1 cellular context compared by ENCODE assay signal in the genomic region with DNA sequence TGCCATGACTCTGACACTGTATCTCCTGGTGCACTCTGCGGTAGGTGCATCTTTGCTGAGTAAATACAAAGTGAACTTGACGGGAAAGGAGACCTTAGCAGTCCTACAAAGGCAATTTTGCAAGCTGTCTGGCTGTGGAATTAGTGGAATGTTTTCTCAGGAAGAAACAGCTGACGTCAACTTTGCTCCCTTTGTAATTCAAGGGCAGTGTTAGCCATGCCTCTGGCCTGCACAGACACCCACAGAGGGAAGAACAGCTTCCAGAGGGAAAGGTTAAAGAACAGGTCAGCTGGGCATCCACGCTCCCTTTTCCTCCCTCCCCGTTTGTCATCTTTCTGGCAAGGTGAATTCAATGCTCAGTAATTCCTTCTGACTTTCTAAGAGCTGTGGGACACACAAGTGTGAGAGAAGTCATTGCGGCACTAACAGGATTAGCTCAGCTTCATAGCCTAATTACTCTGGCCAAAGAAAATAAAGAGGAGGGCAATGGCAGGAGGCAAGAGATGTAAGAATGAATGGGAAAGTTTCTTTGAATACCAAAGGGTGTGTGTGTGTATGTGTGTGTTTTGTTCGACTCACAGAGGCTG.
TF ChIP-seq lines count a peak whose summit lies in the region.

No MANE protein-coding gene starts in this region.

TF ChIP-seq in HepG2, 621 proteins besides CTCF, POLR2A, EP300 and RAD21 (continued from another document and continues in another):
- TF ChIP-seq, protein P1, sequence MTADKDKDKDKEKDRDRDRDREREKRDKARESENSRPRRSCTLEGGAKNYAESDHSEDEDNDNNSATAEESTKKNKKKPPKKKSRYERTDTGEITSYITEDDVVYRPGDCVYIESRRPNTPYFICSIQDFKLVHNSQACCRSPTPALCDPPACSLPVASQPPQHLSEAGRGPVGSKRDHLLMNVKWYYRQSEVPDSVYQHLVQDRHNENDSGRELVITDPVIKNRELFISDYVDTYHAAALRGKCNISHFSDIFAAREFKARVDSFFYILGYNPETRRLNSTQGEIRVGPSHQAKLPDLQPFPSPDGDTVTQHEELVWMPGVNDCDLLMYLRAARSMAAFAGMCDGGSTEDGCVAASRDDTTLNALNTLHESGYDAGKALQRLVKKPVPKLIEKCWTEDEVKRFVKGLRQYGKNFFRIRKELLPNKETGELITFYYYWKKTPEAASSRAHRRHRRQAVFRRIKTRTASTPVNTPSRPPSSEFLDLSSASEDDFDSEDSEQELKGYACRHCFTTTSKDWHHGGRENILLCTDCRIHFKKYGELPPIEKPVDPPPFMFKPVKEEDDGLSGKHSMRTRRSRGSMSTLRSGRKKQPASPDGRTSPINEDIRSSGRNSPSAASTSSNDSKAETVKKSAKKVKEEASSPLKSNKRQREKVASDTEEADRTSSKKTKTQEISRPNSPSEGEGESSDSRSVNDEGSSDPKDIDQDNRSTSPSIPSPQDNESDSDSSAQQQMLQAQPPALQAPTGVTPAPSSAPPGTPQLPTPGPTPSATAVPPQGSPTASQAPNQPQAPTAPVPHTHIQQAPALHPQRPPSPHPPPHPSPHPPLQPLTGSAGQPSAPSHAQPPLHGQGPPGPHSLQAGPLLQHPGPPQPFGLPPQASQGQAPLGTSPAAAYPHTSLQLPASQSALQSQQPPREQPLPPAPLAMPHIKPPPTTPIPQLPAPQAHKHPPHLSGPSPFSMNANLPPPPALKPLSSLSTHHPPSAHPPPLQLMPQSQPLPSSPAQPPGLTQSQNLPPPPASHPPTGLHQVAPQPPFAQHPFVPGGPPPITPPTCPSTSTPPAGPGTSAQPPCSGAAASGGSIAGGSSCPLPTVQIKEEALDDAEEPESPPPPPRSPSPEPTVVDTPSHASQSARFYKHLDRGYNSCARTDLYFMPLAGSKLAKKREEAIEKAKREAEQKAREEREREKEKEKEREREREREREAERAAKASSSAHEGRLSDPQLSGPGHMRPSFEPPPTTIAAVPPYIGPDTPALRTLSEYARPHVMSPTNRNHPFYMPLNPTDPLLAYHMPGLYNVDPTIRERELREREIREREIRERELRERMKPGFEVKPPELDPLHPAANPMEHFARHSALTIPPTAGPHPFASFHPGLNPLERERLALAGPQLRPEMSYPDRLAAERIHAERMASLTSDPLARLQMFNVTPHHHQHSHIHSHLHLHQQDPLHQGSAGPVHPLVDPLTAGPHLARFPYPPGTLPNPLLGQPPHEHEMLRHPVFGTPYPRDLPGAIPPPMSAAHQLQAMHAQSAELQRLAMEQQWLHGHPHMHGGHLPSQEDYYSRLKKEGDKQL (CRISPR knock-in tag; IDR thresholded peaks at IDR 0.05; ENCODE audit: low read depth) = 0 out of 2 replicates have a peak, but pooled peaks have one; percentile 52
- TF ChIP-seq HMG20A (CRISPR knock-in tag; IDR thresholded peaks at IDR 0.05; ENCODE audit: borderline replicate concordance) (peak; percentile 77; the same call in 1 of the 2 replicates), ZSCAN21 (CRISPR knock-in tag; IDR thresholded peaks at IDR 0.05; ENCODE audit: borderline replicate concordance) (0 out of 2 replicates have a peak, but pooled peaks have one; percentile 37), HMG20B (CRISPR knock-in tag; conservative IDR thresholded peaks at IDR 0.05) (0 out of 2 replicates have a peak, but pooled peaks have one; percentile 51), CAMTA2 (CRISPR knock-in tag; IDR thresholded peaks at IDR 0.05; ENCODE audit: borderline replicate concordance) (no peak), IRX3 (CRISPR knock-in tag; IDR thresholded peaks at IDR 0.05; ENCODE audit: borderline replicate concordance, low read depth) (no peak), SAP130 (CRISPR knock-in tag; IDR thresholded peaks at IDR 0.05; ENCODE audit: low read depth) (peak; percentile 60), KLF13 (CRISPR knock-in tag; IDR thresholded peaks at IDR 0.05) (no peak), ARNT2 (CRISPR knock-in tag; IDR thresholded peaks at IDR 0.05; ENCODE audit: low read depth) (no peak), CBFB (CRISPR knock-in tag; IDR thresholded peaks at IDR 0.05) (peak; percentile 64; the same call in 1 of the 2 replicates), ZNF501 (CRISPR knock-in tag; IDR thresholded peaks at IDR 0.05) (no peak), THAP11 (CRISPR knock-in tag; IDR thresholded peaks at IDR 0.05) (peak; percentile 49; the same call in 1 of the 2 replicates), MED1 (CRISPR knock-in tag; IDR thresholded peaks at IDR 0.05) (peak; percentile 81), JUND (CRISPR knock-in tag; IDR thresholded peaks at IDR 0.05) (peak; percentile 78), TEAD3 (CRISPR knock-in tag; optimal IDR thresholded peaks at IDR 0.05; ENCODE audit: borderline replicate concordance) (peak; percentile 99), HOXA5 (CRISPR knock-in tag; IDR thresholded peaks at IDR 0.05) (0 out of 2 replicates have a peak, but pooled peaks have one; percentile 28), ZNF205 (CRISPR knock-in tag; IDR thresholded peaks at IDR 0.05) (0 out of 2 replicates have a peak, but pooled peaks have one; percentile 39), MXI1 (IDR thresholded peaks at IDR 0.05; ENCODE audit: borderline replicate concordance, low read depth, low read length) (0 out of 3 replicates have a peak, but pooled peaks have one; percentile 15), BRCA1 (CRISPR knock-in tag; IDR thresholded peaks at IDR 0.05) (0 out of 2 replicates have a peak, but pooled peaks have one; percentile 55), ZC3H13 (CRISPR knock-in tag; IDR thresholded peaks at IDR 0.05) (no peak), ZNF256 (CRISPR knock-in tag; conservative IDR thresholded peaks at IDR 0.05) (no peak), SATB2 (CRISPR knock-in tag; IDR thresholded peaks at IDR 0.05) (peak; percentile 42; the same call in 1 of the 2 replicates), ZNF605 (CRISPR knock-in tag; IDR thresholded peaks at IDR 0.05) (0 out of 2 replicates have a peak, but pooled peaks have one; percentile 72)
- TF ChIP-seq, protein P2, sequence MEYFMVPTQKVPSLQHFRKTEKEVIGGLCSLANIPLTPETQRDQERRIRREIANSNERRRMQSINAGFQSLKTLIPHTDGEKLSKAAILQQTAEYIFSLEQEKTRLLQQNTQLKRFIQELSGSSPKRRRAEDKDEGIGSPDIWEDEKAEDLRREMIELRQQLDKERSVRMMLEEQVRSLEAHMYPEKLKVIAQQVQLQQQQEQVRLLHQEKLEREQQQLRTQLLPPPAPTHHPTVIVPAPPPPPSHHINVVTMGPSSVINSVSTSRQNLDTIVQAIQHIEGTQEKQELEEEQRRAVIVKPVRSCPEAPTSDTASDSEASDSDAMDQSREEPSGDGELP (IDR thresholded peaks at IDR 0.05; ENCODE audit: borderline replicate concordance, low read depth) = peak; percentile 90
- TF ChIP-seq, protein P3, sequence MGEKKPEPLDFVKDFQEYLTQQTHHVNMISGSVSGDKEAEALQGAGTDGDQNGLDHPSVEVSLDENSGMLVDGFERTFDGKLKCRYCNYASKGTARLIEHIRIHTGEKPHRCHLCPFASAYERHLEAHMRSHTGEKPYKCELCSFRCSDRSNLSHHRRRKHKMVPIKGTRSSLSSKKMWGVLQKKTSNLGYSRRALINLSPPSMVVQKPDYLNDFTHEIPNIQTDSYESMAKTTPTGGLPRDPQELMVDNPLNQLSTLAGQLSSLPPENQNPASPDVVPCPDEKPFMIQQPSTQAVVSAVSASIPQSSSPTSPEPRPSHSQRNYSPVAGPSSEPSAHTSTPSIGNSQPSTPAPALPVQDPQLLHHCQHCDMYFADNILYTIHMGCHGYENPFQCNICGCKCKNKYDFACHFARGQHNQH (CRISPR knock-in tag; IDR thresholded peaks at IDR 0.05) = peak; percentile 88
- TF ChIP-seq, protein P4, sequence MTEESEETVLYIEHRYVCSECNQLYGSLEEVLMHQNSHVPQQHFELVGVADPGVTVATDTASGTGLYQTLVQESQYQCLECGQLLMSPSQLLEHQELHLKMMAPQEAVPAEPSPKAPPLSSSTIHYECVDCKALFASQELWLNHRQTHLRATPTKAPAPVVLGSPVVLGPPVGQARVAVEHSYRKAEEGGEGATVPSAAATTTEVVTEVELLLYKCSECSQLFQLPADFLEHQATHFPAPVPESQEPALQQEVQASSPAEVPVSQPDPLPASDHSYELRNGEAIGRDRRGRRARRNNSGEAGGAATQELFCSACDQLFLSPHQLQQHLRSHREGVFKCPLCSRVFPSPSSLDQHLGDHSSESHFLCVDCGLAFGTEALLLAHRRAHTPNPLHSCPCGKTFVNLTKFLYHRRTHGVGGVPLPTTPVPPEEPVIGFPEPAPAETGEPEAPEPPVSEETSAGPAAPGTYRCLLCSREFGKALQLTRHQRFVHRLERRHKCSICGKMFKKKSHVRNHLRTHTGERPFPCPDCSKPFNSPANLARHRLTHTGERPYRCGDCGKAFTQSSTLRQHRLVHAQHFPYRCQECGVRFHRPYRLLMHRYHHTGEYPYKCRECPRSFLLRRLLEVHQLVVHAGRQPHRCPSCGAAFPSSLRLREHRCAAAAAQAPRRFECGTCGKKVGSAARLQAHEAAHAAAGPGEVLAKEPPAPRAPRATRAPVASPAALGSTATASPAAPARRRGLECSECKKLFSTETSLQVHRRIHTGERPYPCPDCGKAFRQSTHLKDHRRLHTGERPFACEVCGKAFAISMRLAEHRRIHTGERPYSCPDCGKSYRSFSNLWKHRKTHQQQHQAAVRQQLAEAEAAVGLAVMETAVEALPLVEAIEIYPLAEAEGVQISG (CRISPR knock-in tag; IDR thresholded peaks at IDR 0.05) = peak; percentile 57
- TF ChIP-seq, protein P5, sequence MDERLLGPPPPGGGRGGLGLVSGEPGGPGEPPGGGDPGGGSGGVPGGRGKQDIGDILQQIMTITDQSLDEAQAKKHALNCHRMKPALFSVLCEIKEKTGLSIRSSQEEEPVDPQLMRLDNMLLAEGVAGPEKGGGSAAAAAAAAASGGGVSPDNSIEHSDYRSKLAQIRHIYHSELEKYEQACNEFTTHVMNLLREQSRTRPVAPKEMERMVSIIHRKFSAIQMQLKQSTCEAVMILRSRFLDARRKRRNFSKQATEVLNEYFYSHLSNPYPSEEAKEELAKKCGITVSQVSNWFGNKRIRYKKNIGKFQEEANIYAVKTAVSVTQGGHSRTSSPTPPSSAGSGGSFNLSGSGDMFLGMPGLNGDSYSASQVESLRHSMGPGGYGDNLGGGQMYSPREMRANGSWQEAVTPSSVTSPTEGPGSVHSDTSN (CRISPR knock-in tag; IDR thresholded peaks at IDR 0.05) = no peak
- TF ChIP-seq, protein P6, sequence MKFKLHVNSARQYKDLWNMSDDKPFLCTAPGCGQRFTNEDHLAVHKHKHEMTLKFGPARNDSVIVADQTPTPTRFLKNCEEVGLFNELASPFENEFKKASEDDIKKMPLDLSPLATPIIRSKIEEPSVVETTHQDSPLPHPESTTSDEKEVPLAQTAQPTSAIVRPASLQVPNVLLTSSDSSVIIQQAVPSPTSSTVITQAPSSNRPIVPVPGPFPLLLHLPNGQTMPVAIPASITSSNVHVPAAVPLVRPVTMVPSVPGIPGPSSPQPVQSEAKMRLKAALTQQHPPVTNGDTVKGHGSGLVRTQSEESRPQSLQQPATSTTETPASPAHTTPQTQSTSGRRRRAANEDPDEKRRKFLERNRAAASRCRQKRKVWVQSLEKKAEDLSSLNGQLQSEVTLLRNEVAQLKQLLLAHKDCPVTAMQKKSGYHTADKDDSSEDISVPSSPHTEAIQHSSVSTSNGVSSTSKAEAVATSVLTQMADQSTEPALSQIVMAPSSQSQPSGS (CRISPR knock-in tag; IDR thresholded peaks at IDR 0.05) = peak; percentile 98
- TF ChIP-seq, protein P7, sequence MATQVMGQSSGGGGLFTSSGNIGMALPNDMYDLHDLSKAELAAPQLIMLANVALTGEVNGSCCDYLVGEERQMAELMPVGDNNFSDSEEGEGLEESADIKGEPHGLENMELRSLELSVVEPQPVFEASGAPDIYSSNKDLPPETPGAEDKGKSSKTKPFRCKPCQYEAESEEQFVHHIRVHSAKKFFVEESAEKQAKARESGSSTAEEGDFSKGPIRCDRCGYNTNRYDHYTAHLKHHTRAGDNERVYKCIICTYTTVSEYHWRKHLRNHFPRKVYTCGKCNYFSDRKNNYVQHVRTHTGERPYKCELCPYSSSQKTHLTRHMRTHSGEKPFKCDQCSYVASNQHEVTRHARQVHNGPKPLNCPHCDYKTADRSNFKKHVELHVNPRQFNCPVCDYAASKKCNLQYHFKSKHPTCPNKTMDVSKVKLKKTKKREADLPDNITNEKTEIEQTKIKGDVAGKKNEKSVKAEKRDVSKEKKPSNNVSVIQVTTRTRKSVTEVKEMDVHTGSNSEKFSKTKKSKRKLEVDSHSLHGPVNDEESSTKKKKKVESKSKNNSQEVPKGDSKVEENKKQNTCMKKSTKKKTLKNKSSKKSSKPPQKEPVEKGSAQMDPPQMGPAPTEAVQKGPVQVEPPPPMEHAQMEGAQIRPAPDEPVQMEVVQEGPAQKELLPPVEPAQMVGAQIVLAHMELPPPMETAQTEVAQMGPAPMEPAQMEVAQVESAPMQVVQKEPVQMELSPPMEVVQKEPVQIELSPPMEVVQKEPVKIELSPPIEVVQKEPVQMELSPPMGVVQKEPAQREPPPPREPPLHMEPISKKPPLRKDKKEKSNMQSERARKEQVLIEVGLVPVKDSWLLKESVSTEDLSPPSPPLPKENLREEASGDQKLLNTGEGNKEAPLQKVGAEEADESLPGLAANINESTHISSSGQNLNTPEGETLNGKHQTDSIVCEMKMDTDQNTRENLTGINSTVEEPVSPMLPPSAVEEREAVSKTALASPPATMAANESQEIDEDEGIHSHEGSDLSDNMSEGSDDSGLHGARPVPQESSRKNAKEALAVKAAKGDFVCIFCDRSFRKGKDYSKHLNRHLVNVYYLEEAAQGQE (IDR thresholded peaks at IDR 0.05; ENCODE audit: borderline replicate concordance in 1 of 2, low read depth in 1 of 2, low read length in 2 of 2) = 0 out of 4 replicates have a peak, but pooled peaks of 1 of the 2 experiments have one; percentile 34
- TF ChIP-seq, protein P8, sequence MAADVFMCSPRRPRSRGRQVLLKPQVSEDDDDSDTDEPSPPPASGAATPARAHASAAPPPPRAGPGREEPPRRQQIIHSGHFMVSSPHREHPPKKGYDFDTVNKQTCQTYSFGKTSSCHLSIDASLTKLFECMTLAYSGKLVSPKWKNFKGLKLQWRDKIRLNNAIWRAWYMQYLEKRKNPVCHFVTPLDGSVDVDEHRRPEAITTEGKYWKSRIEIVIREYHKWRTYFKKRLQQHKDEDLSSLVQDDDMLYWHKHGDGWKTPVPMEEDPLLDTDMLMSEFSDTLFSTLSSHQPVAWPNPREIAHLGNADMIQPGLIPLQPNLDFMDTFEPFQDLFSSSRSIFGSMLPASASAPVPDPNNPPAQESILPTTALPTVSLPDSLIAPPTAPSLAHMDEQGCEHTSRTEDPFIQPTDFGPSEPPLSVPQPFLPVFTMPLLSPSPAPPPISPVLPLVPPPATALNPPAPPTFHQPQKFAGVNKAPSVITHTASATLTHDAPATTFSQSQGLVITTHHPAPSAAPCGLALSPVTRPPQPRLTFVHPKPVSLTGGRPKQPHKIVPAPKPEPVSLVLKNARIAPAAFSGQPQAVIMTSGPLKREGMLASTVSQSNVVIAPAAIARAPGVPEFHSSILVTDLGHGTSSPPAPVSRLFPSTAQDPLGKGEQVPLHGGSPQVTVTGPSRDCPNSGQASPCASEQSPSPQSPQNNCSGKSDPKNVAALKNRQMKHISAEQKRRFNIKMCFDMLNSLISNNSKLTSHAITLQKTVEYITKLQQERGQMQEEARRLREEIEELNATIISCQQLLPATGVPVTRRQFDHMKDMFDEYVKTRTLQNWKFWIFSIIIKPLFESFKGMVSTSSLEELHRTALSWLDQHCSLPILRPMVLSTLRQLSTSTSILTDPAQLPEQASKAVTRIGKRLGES (CRISPR knock-in tag; IDR thresholded peaks at IDR 0.05; ENCODE audit: borderline replicate concordance) = no peak
